ENCODE assay signal across 28 cellular contexts in the genomic region with DNA sequence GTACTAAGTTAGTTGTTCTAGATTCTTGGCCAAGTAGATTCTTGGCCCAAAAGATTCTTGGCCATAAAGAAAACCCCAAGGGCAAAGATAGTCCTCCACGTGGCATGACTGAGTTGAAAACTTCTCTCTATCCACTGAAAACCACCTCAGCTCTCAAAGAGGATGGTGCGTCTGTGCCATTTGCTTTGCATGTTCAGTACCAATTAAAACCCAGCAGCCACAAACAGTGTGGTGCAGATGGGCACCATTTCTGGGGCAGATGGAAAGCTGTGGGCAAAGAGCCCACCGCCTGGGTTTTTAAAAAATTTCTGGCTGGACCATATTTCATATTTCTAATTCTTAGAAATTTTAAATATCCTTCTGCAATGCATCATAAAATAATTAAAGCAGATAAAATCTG.
"Had no signal": no experiment of that assay in that cellular context is flagged by ENCODE, and none has a peak within 500 bp of the region (broad histone marks: within the 10 kb centered on the region; RNA-seq: fewer than 3 reads in every experiment).

No MANE protein-coding gene starts in this region.

- H3K9me3 Mint-ChIP-seq: mesothelial cell of epicardium had no signal

- H3K4me3 ChIP-seq: left ventricle myocardium inferior, lung, neural progenitor cell, ovary, right atrium auricular region, right lobe of liver, smooth muscle cell, stomach, testis, thyroid gland, transverse colon, upper lobe of left lung, vagina had no signal

- H3K27ac Mint-ChIP-seq: mesothelial cell of epicardium; naive B cell; natural killer cell; nephron progenitor cell; neural progenitor cell; progenitor cell of endocrine pancreas; stimulated activated memory B cell treated with anti-CD40 and anti-IgM and Interleukin-4, amounts not matched to agents 10 μg/mL and 1 μg/mL and 100 μg/mL, for 72 hours had no signal

- H3K27ac ChIP-seq: left ventricle myocardium inferior, neural progenitor cell, neutrophil, ovary, right atrium auricular region, right lobe of liver, stomach, testis, thyroid gland, transverse colon, upper lobe of left lung, vagina had no signal

- H3K4me2 ChIP-seq: neural progenitor cell, smooth muscle cell had no signal

- DNase-seq: islet precursor cell; left ventricle myocardium inferior; mesendoderm; naive B cell; natural killer cell; nephron progenitor cell; occipital lobe; ovary; right lobe of liver; stimulated activated CD4-positive, alpha-beta T cell treated with anti-CD3 and anti-CD28 coated beads, Interleukin-1b, Interleukin-23, amount 100 ng/mL, for 48 hours; stimulated activated CD4-positive, alpha-beta T cell treated with anti-CD3 and anti-CD28 coated beads, Interleukin-2, amount 100 ng/mL, for 48 hours; stimulated activated CD4-positive, alpha-beta T cell treated with anti-CD3 and anti-CD28 coated beads, Interleukin-4, amount 100 ng/mL, for 4 hours; stimulated activated CD8-positive, alpha-beta memory T cell treated with anti-CD3 and anti-CD28 coated beads, Interleukin-4, amount 100 ng/mL, for 48 hours; stimulated activated naive CD8-positive, alpha-beta T cell treated with anti-CD3 and anti-CD28 coated beads, Interleukin-15, Interleukin-2, amounts not matched to agents 100 U/mL and 50 U/mL, for 24 hours; stomach; testis; thyroid gland; transverse colon; upper lobe of left lung had no signal

- H3K27me3 Mint-ChIP-seq: progenitor cell of endocrine pancreas; stimulated activated memory B cell treated with anti-CD40 and anti-IgM and Interleukin-4, amounts not matched to agents 10 μg/mL and 1 μg/mL and 100 μg/mL, for 72 hours had no signal

- H3K27me3 ChIP-seq: neural progenitor cell, neutrophil, ovary, right atrium auricular region, right lobe of liver, testis, thyroid gland, transverse colon, upper lobe of left lung, vagina had no signal

- H2AFZ ChIP-seq: neural progenitor cell had no signal

- H3K4me1 ChIP-seq: left ventricle myocardium inferior, right atrium auricular region, right lobe of liver, testis, thyroid gland, transverse colon, upper lobe of left lung, vagina had no signal

- H3K4me3 Mint-ChIP-seq: mesothelial cell of epicardium; naive B cell; natural killer cell; nephron progenitor cell; neural progenitor cell; stimulated activated memory B cell treated with anti-CD40 and anti-IgM and Interleukin-4, amounts not matched to agents 10 μg/mL and 1 μg/mL and 100 μg/mL, for 72 hours had no signal

- ATAC-seq: natural killer cell; right lobe of liver; stimulated activated memory B cell treated with anti-CD40 and anti-IgM and Interleukin-4, amounts not matched to agents 10 μg/mL and 1 μg/mL and 100 μg/mL, for 72 hours; stimulated activated naive CD8-positive, alpha-beta T cell treated with anti-CD3 and anti-CD28 coated beads, Interleukin-15, Interleukin-2, amounts not matched to agents 100 U/mL and 50 U/mL, for 24 hours had no signal

- H3K4me1 Mint-ChIP-seq: mesothelial cell of epicardium; naive B cell; natural killer cell; stimulated activated memory B cell treated with anti-CD40 and anti-IgM and Interleukin-4, amounts not matched to agents 10 μg/mL and 1 μg/mL and 100 μg/mL, for 72 hours had no signal

- H3K36me3 Mint-ChIP-seq: mesothelial cell of epicardium; naive B cell; natural killer cell; neural progenitor cell; stimulated activated memory B cell treated with anti-CD40 and anti-IgM and Interleukin-4, amounts not matched to agents 10 μg/mL and 1 μg/mL and 100 μg/mL, for 72 hours had no signal

- H3K36me3 ChIP-seq: left ventricle myocardium inferior, neural progenitor cell, neutrophil, ovary, right atrium auricular region, right lobe of liver, stomach, thyroid gland, transverse colon, upper lobe of left lung, vagina had no signal
